In genomic region chr1:110765640-110766335, GRCh38 we compare ENCODE assay signal across 8 cellular contexts.
DNase-seq lines count a peak whose midpoint lies in the region; ATAC-seq and TF ChIP-seq lines count a peak whose summit lies in the region.

No MANE protein-coding gene starts in this region.

- H3K4me1 ChIP-seq in lower lobe of right lung: peaks cover 7% of the 10 kb centered on the region

- no peaks in the 10 kb centered on the region for H3K36me3 ChIP-seq in lower lobe of right lung

- no peaks in the 10 kb centered on the region for H3K27me3 ChIP-seq in lower lobe of right lung (ENCODE audit: low read depth)

- H3K4me3 ChIP-seq in choroid plexus epithelial cell (ENCODE audit: low read depth, low read length): no peak overlapping the region
- no peak overlapping the region for H3K4me3 ChIP-seq in lower lobe of right lung

- ATAC-seq in lower lobe of right lung: peak; percentile 71 to 79

- intact Hi-C loops in lower lobe of right lung (cut with DNase I): loop anchor here (5.0 kb wide), 1 partner anchor 133 kb away; no protein-coding TSS in a partner anchor

- H3K27ac ChIP-seq in 22Rv1: no peak overlapping the region
- no peak overlapping the region for H3K27ac ChIP-seq in lower lobe of right lung

- no peaks in the 10 kb centered on the region for H3K9me3 ChIP-seq in lower lobe of right lung

- DNase-seq in GM10266 (ENCODE audit: extremely low spot score): peak; percentile 58
- DNase-seq in NCI-H1930 (lab: John Stamatoyannopoulos, UW): peak; percentile 1 to 25
- DNase-seq in T-helper 9 cell: peak; percentile 31
- DNase-seq in choroid plexus epithelial cell (ENCODE audit: low read depth): peak; percentile 75
- DNase-seq in lower lobe of right lung: no peak
- peak; percentile 89 for DNase-seq in superior temporal gyrus (ENCODE audit: extremely low spot score)
- no peak for DNase-seq in occipital lobe (lab: John Stamatoyannopoulos, UW)

- TF ChIP-seq CTCF in 22Rv1 (IDR thresholded peaks at IDR 0.05): peak; percentile 92
- peak; percentile 85 for TF ChIP-seq CTCF in GM10266 (IDR thresholded peaks at IDR 0.05; ENCODE audit: control insufficient read depth, insufficient read depth, low read depth, missing control alignments)
- TF ChIP-seq CTCF in choroid plexus epithelial cell (conservative IDR thresholded peaks at IDR 0.05; ENCODE audit: low read depth, low read length): peak; percentile 83
- peak; percentile 79 for TF ChIP-seq CTCF in lower lobe of right lung (IDR thresholded peaks at IDR 0.05)

Comparison
In these comparisons a context has a peak if more than half of its experiments do, and no peak if none do; other contexts are left out.
1. DNase-seq: peak in GM10266 (single experiment), NCI-H1930 (2 of 2), T-helper 9 cell (single experiment), choroid plexus epithelial cell (single experiment) and superior temporal gyrus (single experiment); none in lower lobe of right lung (single experiment) and occipital lobe (single experiment).
2. Peak in every context shown above with its lines, with median percentiles within 50 percentile points of each other: CTCF ChIP-seq.